Comparison of ENCODE assay signal across 29 cellular contexts in genomic region chr5:3924990-3925389, GRCh38.
A peak's percentile ranks its signal among the peaks of the same experiment; 100 is the strongest.
DNase-seq lines count a peak whose midpoint lies in the region; ATAC-seq, FAIRE-seq and TF ChIP-seq lines count a peak whose summit lies in the region.
"Had no signal": no experiment of that assay in that cellular context is flagged by ENCODE, and none has a peak within 500 bp of the region (broad histone marks: within the 10 kb centered on the region; RNA-seq: fewer than 3 reads in every experiment).

No MANE protein-coding gene starts in this region.

- ATAC-seq in HG02981 (IDR thresholded peaks at IDR 0.05; ENCODE audit: unreplicated experiment), result no peak

- H3K23ac ChIP-seq in H1 (ENCODE audit: insufficient read length), result no peak overlapping the region

- H2AFZ ChIP-seq in H1 (ENCODE audit: low read length), result no peak overlapping the region

- H2BK120ac ChIP-seq in H1 (replicated peaks; ENCODE audit: low read depth, low read length), result no peak overlapping the region

- H3K4me2 ChIP-seq in H1 (ENCODE audit: insufficient read depth in 1 of 2, low read depth in 2 of 2, low read length in 2 of 2), result no peak overlapping the region
- H3K4me2 ChIP-seq: BLaER1 had no signal

- H2BK5ac ChIP-seq in H1 (ENCODE audit: low read depth, low read length), result no peak overlapping the region

- no peaks in the 10 kb centered on the region for H3K36me3 ChIP-seq in H1 (ENCODE audit: control insufficient read depth in 2 of 4, insufficient read depth in 4 of 4, low read length in 3 of 4)
- no peaks in the 10 kb centered on the region for H3K36me3 ChIP-seq in SJCRH30
- H3K36me3 ChIP-seq: BE2C, BLaER1 had no signal

- CTCF ChIA-PET in H1 (lab: Charles Lee; ENCODE audit: partially characterized antibody), result no interaction called here

- H3K4me1 Mint-ChIP-seq in activated CD4-positive, alpha-beta T cell treated with anti-CD3 and anti-CD28 coated beads, Interleukin-2, amount 10 ng/mL, durations not matched to agents 24 days and 14 days, result no peaks in the 10 kb centered on the region
- H3K4me1 Mint-ChIP-seq in osteocyte (ENCODE audit: unreplicated experiment), result no peaks in the 10 kb centered on the region
- H3K4me1 Mint-ChIP-seq: CD14-positive monocyte; CD4-positive, alpha-beta memory T cell; CD4-positive, CD25-positive, alpha-beta regulatory T cell; CD8-positive, alpha-beta memory T cell had no signal

- no peak overlapping the region for H3K56ac ChIP-seq in H1 (replicated peaks; ENCODE audit: insufficient read length, low read depth, low read length)

- peaks cover 13% of the 10 kb centered on the region for H3K9me3 Mint-ChIP-seq in activated CD4-positive, alpha-beta T cell treated with anti-CD3 and anti-CD28 coated beads, Interleukin-2, amount 10 ng/mL, durations not matched to agents 24 days and 14 days
- peaks cover 67% of the 10 kb centered on the region for H3K9me3 Mint-ChIP-seq in osteocyte (ENCODE audit: unreplicated experiment)

- H3K14ac ChIP-seq in H1 (ENCODE audit: insufficient read length), result no peak overlapping the region

- H3K4me1 ChIP-seq in H1 (replicated peaks in 1 of 4; ENCODE audit: control insufficient read depth in 3 of 4, insufficient read depth in 4 of 4, low read length in 3 of 4) (no peaks in the 10 kb centered on the region), SJCRH30 (no peaks in the 10 kb centered on the region)
- H3K4me1 ChIP-seq: BE2C, BLaER1 had no signal

- no peaks in the 10 kb centered on the region for H3K79me2 ChIP-seq in H1 (ENCODE audit: control insufficient read depth in 1 of 2, insufficient read depth in 2 of 2, low read length in 2 of 2)

- H3K36me3 Mint-ChIP-seq in activated CD4-positive, alpha-beta T cell treated with anti-CD3 and anti-CD28 coated beads, Interleukin-2, amount 10 ng/mL, durations not matched to agents 24 days and 14 days (ENCODE audit: low read depth), result no peaks in the 10 kb centered on the region
- no peaks in the 10 kb centered on the region for H3K36me3 Mint-ChIP-seq in osteocyte (ENCODE audit: unreplicated experiment)
- H3K36me3 Mint-ChIP-seq: CD14-positive monocyte; CD4-positive, alpha-beta memory T cell; CD4-positive, CD25-positive, alpha-beta regulatory T cell; CD8-positive, alpha-beta memory T cell had no signal

- H2BK12ac ChIP-seq in H1 (ENCODE audit: low read depth, low read length), result no peak overlapping the region

- no peaks in the 10 kb centered on the region for H3K27me3 ChIP-seq in H1 (replicated peaks in 1 of 4; ENCODE audit: control insufficient read depth in 3 of 4, extremely low read depth in 1 of 4, insufficient read depth in 3 of 4, low read length in 3 of 4)
- H3K27me3 ChIP-seq in SJCRH30, result no peaks in the 10 kb centered on the region
- H3K27me3 ChIP-seq: BE2C, BLaER1 had no signal

- no peak overlapping the region for H2BK15ac ChIP-seq in H1 (ENCODE audit: low read length)

- no peaks in the 10 kb centered on the region for H4K20me1 ChIP-seq in H1 (replicated peaks in 1 of 2; ENCODE audit: control insufficient read depth in 1 of 2, insufficient read depth in 2 of 2, low read length in 2 of 2)
- H4K20me1 ChIP-seq: BLaER1 had no signal

- H2AK5ac ChIP-seq in H1 (ENCODE audit: low read depth, low read length), result no peak overlapping the region

- POLR2A ChIA-PET in H1 (lab: Charles Lee; ENCODE audit: partially characterized antibody), result no interaction called here

- H3K27ac ChIP-seq in H1 (ENCODE audit: low read depth, low read length), result no peak overlapping the region
- no peak overlapping the region for H3K27ac ChIP-seq in SJCRH30
- H3K27ac ChIP-seq: BLaER1 had no signal

- H3K18ac ChIP-seq in H1 (ENCODE audit: extremely low read depth, low read length), result no peak overlapping the region

- no peak overlapping the region for H2BK20ac ChIP-seq in H1 (ENCODE audit: low read length)

- DNase-seq in activated CD4-positive, alpha-beta T cell treated with anti-CD3 and anti-CD28 coated beads, Interleukin-2, amount 10 ng/mL, durations not matched to agents 24 days and 14 days, result peak; percentile 22
- DNase-seq in activated CD4-positive, alpha-beta T cell treated with anti-CD3 and anti-CD28 coated beads, Interleukin-2, amount 50 U/mL, for 1 hour, result no peak
- no peak for DNase-seq in H1 (ENCODE audit: low read depth in 1 of 2, low spot score in 2 of 2)
- peak; percentile 31 for DNase-seq in islet precursor cell
- DNase-seq in osteocyte (ENCODE audit: extremely low spot score, unreplicated experiment), result peak; percentile 69
- DNase-seq in central memory CD4-positive, alpha-beta T cell, result no peak
- DNase-seq in SJCRH30, result no peak
- DNase-seq: 8988T; ACHN; BE2C; C1 segment of cervical spinal cord; CD4-positive, alpha-beta memory T cell; CD4-positive, CD25-positive, alpha-beta regulatory T cell; CD8-positive, alpha-beta memory T cell; COR-L47; DMS 273 treated with DMSO at 0.1 percent for 48 hours; DMS153; DMS53; DMS79; DND-41; EL; GF-D8 had no signal

- TF ChIP-seq CTCF in H1 (IDR thresholded peaks at IDR 0.05; ENCODE audit: control extremely low read depth in 1 of 3, insufficient read depth in 1 of 3, low read depth in 1 of 3, low read length in 3 of 3) (no peak), osteocyte (IDR thresholded peaks at IDR 0.05) (no peak)

- no peak overlapping the region for H3K9ac ChIP-seq in H1 (replicated peaks in 1 of 4; ENCODE audit: extremely low read depth in 1 of 4, low read depth in 3 of 4, low read length in 3 of 4)
- H3K9ac ChIP-seq: BLaER1 had no signal

- no peak for TF ChIP-seq POLR2A in H1 (IDR thresholded peaks at IDR 0.05; ENCODE audit: control extremely low read depth in 1 of 2, low read depth in 2 of 2, low read length in 2 of 2)

- intact Hi-C loops in activated CD4-positive, alpha-beta T cell treated with anti-CD3 and anti-CD28 coated beads, Interleukin-2, amount 10 ng/mL, durations not matched to agents 24 days and 14 days (cut with micrococcal nuclease), result no loop called here

- no peak overlapping the region for H3K4me3 Mint-ChIP-seq in activated CD4-positive, alpha-beta T cell treated with anti-CD3 and anti-CD28 coated beads, Interleukin-2, amount 10 ng/mL, durations not matched to agents 24 days and 14 days
- H3K4me3 Mint-ChIP-seq in osteocyte (ENCODE audit: unreplicated experiment), result no peak overlapping the region
- H3K4me3 Mint-ChIP-seq: CD14-positive monocyte; CD4-positive, CD25-positive, alpha-beta regulatory T cell; CD8-positive, alpha-beta memory T cell had no signal

- H3K4me3 ChIP-seq in H1 (ENCODE audit: extremely low read depth in 1 of 4, insufficient read depth in 2 of 4, low read depth in 3 of 4, low read length in 4 of 4) (no peak overlapping the region), SJCRH30 (no peak overlapping the region)
- H3K4me3 ChIP-seq: BLaER1 had no signal

- no peak for FAIRE-seq in H1 (lab: Jason Lieb, UNC)
- FAIRE-seq: A204.1, G401.6, GM12891, GM19239 had no signal

- no peak for TF ChIP-seq RAD21 in H1 (IDR thresholded peaks at IDR 0.05 in 1 of 2, conservative IDR thresholded peaks at IDR 0.05 in 1 of 2; ENCODE audit: low read depth in 2 of 2, low read length in 2 of 2)

- no peak overlapping the region for H3K27ac Mint-ChIP-seq in activated CD4-positive, alpha-beta T cell treated with anti-CD3 and anti-CD28 coated beads, Interleukin-2, amount 10 ng/mL, durations not matched to agents 24 days and 14 days
- H3K27ac Mint-ChIP-seq in osteocyte (ENCODE audit: unreplicated experiment), result no peak overlapping the region
- H3K27ac Mint-ChIP-seq: CD14-positive monocyte; CD4-positive, alpha-beta memory T cell; CD4-positive, CD25-positive, alpha-beta regulatory T cell; CD8-positive, alpha-beta memory T cell had no signal

- no peaks in the 10 kb centered on the region for H3K79me1 ChIP-seq in H1 (ENCODE audit: low read depth, low read length)

- no peak overlapping the region for H4K5ac ChIP-seq in H1 (ENCODE audit: insufficient read length, low read depth, low read length)

- no peak overlapping the region for H3K4ac ChIP-seq in H1 (replicated peaks; ENCODE audit: insufficient read length, low read depth, low read length)

- no peak overlapping the region for H4K91ac ChIP-seq in H1 (replicated peaks; ENCODE audit: insufficient read length, low read length)

- H3K23me2 ChIP-seq in H1 (ENCODE audit: low read depth, low read length), result no peaks in the 10 kb centered on the region

- H3K9me3 ChIP-seq in H1 (ENCODE audit: insufficient read depth in 2 of 2, low read depth in 1 of 2, low read length in 1 of 2) (no peaks in the 10 kb centered on the region; a peak in 1 of 4 replicates), SJCRH30 (replicated peaks) (no peaks in the 10 kb centered on the region)
- H3K9me3 ChIP-seq: BLaER1 had no signal

- peak overlapping the region; percentile 57 for H4K8ac ChIP-seq in H1 (ENCODE audit: extremely low read depth, insufficient read depth, low read length)

- 85% methylated on average over 6 of the region's 6 CpGs; no CpG with 5 or more reads in 1 of the 2 experiments for WGBS in H1 (ENCODE audit: extremely low coverage in 1 of 2, insufficient coverage in 1 of 2, insufficient read length in 1 of 2, insufficient replicate concordance in 2 of 2, low coverage in 1 of 2, low lambda C conversion rate in 2 of 2, missing lambda C conversion rate in 1 of 2), 2 experiments

- no peak for TF ChIP-seq EP300 in H1 (IDR thresholded peaks at IDR 0.05; ENCODE audit: borderline replicate concordance in 1 of 2, low read depth in 2 of 2, low read length in 2 of 2)

- no peaks in the 10 kb centered on the region for H3K27me3 Mint-ChIP-seq in activated CD4-positive, alpha-beta T cell treated with anti-CD3 and anti-CD28 coated beads, Interleukin-2, amount 10 ng/mL, durations not matched to agents 24 days and 14 days
- H3K27me3 Mint-ChIP-seq in osteocyte (ENCODE audit: unreplicated experiment), result no peaks in the 10 kb centered on the region
- H3K27me3 Mint-ChIP-seq: CD4-positive, alpha-beta memory T cell; CD4-positive, CD25-positive, alpha-beta regulatory T cell; CD8-positive, alpha-beta memory T cell had no signal

TF ChIP-seq in H1, 55 proteins besides CTCF, POLR2A, EP300 and RAD21:
- no peak for TF ChIP-seq CEBPB (IDR thresholded peaks at IDR 0.05; ENCODE audit: low read depth, low read length)
TF ChIP-seq in H1: peak in this region for 0.

Comparison
In these comparisons a context has a peak if more than half of its experiments do, and no peak if none do; other contexts are left out.
1. DNase-seq: peak in activated CD4-positive, alpha-beta T cell treated with anti-CD3 and anti-CD28 coated beads, Interleukin-2, amount 10 ng/mL, durations not matched to agents 24 days and 14 days (single experiment), islet precursor cell (single experiment) and osteocyte (single experiment); none in activated CD4-positive, alpha-beta T cell treated with anti-CD3 and anti-CD28 coated beads, Interleukin-2, amount 50 U/mL, for 1 hour (single experiment), H1 (0 of 2), central memory CD4-positive, alpha-beta T cell (single experiment) and SJCRH30 (0 of 2).